ENCODE assay signal across 18 cellular contexts in genomic region chr2:178238750-178239149, GRCh38. TPM values are rescaled to one million over a fixed set of nuclear protein-coding genes. Genes with fewer than 3 reads are reported as not detected.
DNase-seq lines count a peak whose midpoint lies in the region; ATAC-seq and TF ChIP-seq lines count a peak whose summit lies in the region.
"Had no signal": no experiment of that assay in that cellular context is flagged by ENCODE, and none has a peak within 500 bp of the region (broad histone marks: within the 10 kb centered on the region; RNA-seq: fewer than 3 reads in every experiment).

No MANE protein-coding gene starts in this region.

- WGBS in right lobe of liver (ENCODE audit: insufficient coverage, low coverage, low lambda C conversion rate, missing lambda C conversion rate): 17% methylated on average over 2 of the region's 2 CpGs

- H3K4me3 Mint-ChIP-seq in MCF 10A (ENCODE audit: unreplicated experiment) (no peak overlapping the region), CD14-positive monocyte (no peak overlapping the region)
- no peak overlapping the region for H3K4me3 Mint-ChIP-seq in activated T-cell treated with anti-CD3 and anti-CD28 coated beads, Interleukin-2, amount 50 U/mL, for 72 hours
- H3K4me3 Mint-ChIP-seq: B cell; CD4-positive, CD25-positive, alpha-beta regulatory T cell; CD8-positive, alpha-beta memory T cell had no signal

- no TSS peak for BruUV-seq in MCF 10A (replicated peaks; lab: Mats Ljungman, UMichigan)

- H3K4me1 Mint-ChIP-seq in MCF 10A (ENCODE audit: insufficient read depth, unreplicated experiment) (peaks cover 53% of the 10 kb centered on the region), CD14-positive monocyte (no peaks in the 10 kb centered on the region)
- H3K4me1 Mint-ChIP-seq in activated T-cell treated with anti-CD3 and anti-CD28 coated beads, Interleukin-2, amount 50 U/mL, for 72 hours (ENCODE audit: low read depth): no peaks in the 10 kb centered on the region
- H3K4me1 Mint-ChIP-seq: B cell; CD4-positive, CD25-positive, alpha-beta regulatory T cell; CD8-positive, alpha-beta memory T cell had no signal

- H3K27ac Mint-ChIP-seq in MCF 10A (ENCODE audit: low read depth, unreplicated experiment) (peak overlapping the region; percentile 85), CD14-positive monocyte (no peak overlapping the region)
- H3K27ac Mint-ChIP-seq in activated T-cell treated with anti-CD3 and anti-CD28 coated beads, Interleukin-2, amount 50 U/mL, for 72 hours: no peak overlapping the region
- H3K27ac Mint-ChIP-seq: B cell; CD4-positive, CD25-positive, alpha-beta regulatory T cell; CD8-positive, alpha-beta memory T cell had no signal

- H3K27me3 Mint-ChIP-seq in MCF 10A (ENCODE audit: insufficient read depth, unreplicated experiment) (no peaks in the 10 kb centered on the region), CD14-positive monocyte (ENCODE audit: low read depth in 3 of 3) (peaks cover 0 to 2% (median 2%) of the 10 kb centered on the region in 3 donors)
- peaks cover 9% of the 10 kb centered on the region for H3K27me3 Mint-ChIP-seq in activated T-cell treated with anti-CD3 and anti-CD28 coated beads, Interleukin-2, amount 50 U/mL, for 72 hours (ENCODE audit: low read depth)

- POLR2A ChIA-PET in MCF 10A (lab: Yijun Ruan, JAX): interaction anchor here (0.7 kb wide), 1 partner anchor 43 kb away, joined by 4 read pairs; no protein-coding TSS in a partner anchor

- TF ChIP-seq POLR2A in breast epithelium (IDR thresholded peaks at IDR 0.05) (no peak), right lobe of liver (IDR thresholded peaks at IDR 0.05) (no peak)

- H3K36me3 Mint-ChIP-seq in MCF 10A (ENCODE audit: insufficient read depth, unreplicated experiment) (peaks cover 10% of the 10 kb centered on the region), CD14-positive monocyte (no peaks in the 10 kb centered on the region)
- H3K36me3 Mint-ChIP-seq in activated T-cell treated with anti-CD3 and anti-CD28 coated beads, Interleukin-2, amount 50 U/mL, for 72 hours (ENCODE audit: insufficient read depth in 2 of 2): no peaks in the 10 kb centered on the region
- H3K36me3 Mint-ChIP-seq: CD4-positive, CD25-positive, alpha-beta regulatory T cell; CD8-positive, alpha-beta memory T cell had no signal

- H3K27ac ChIP-seq in breast epithelium (no peak overlapping the region), RWPE2 (ENCODE audit: poor library complexity, severe bottlenecking) (peak overlapping the region; percentile 39), right lobe of liver (no peak overlapping the region)
- H3K27ac ChIP-seq: 22Rv1; BLaER1 treated with 17β-estradiol and CSF1 and Interleukin-3, amounts not matched to agents 10 nM and 100 nM had no signal

- H3K36me3 ChIP-seq in breast epithelium (no peaks in the 10 kb centered on the region), RWPE2 (ENCODE audit: low read depth) (no peaks in the 10 kb centered on the region), right lobe of liver (no peaks in the 10 kb centered on the region)
- H3K36me3 ChIP-seq: BLaER1 treated with 17β-estradiol and CSF1 and Interleukin-3, amounts not matched to agents 10 nM and 100 nM had no signal

- DNase-seq in MCF 10A (ENCODE audit: unreplicated experiment) (no peak), breast epithelium (ENCODE audit: low spot score in 2 of 2) (no peak), RWPE2 (ENCODE audit: low spot score) (no peak), right lobe of liver (no peak), CD14-positive monocyte (ENCODE audit: low spot score) (no peak)
- DNase-seq in activated T-cell treated with anti-CD3 and anti-CD28 coated beads, Interleukin-2, amount 50 U/mL, for 72 hours: no peak
- no peak for DNase-seq in stimulated activated CD4-positive, alpha-beta T cell treated with anti-CD3 and anti-CD28 coated beads, Interleukin-15, amount 100 ng/mL, for 24 hours
- DNase-seq: CD4-positive, CD25-positive, alpha-beta regulatory T cell; CD8-positive, alpha-beta memory T cell; COR-L47; DMS 273 treated with DMSO at 0.1 percent for 48 hours; DMS53; DND-41 had no signal

- H3K4me1 ChIP-seq in breast epithelium (no peaks in the 10 kb centered on the region), RWPE2 (ENCODE audit: insufficient read depth, poor library complexity, severe bottlenecking) (peaks cover 40% of the 10 kb centered on the region), right lobe of liver (peaks cover 0 to 15% (median 0%) of the 10 kb centered on the region in 4 donors)

- ATAC-seq in RWPE2 (ENCODE audit: low read depth) (no peak), right lobe of liver (peak; percentile 45 to 72 (median 62))
- no peak for ATAC-seq in activated T-cell treated with anti-CD3 and anti-CD28 coated beads, Interleukin-2, amount 50 U/mL, for 72 hours (replicated peaks in 1 of 2)
- ATAC-seq: GM12878 had no signal

- intact Hi-C loops in MCF 10A (cut with micrococcal nuclease): no loop called here
- intact Hi-C loops in breast epithelium (cut with DNase I; ENCODE audit: low total_unique reads): no loop called here
- intact Hi-C loops in right lobe of liver (cut with DNase I): no loop called here
- intact Hi-C loops in CD14-positive monocyte (cut with micrococcal nuclease): no loop called here

- H3K27me3 ChIP-seq in breast epithelium: no peaks in the 10 kb centered on the region
- no peaks in the 10 kb centered on the region for H3K27me3 ChIP-seq in RWPE2 (ENCODE audit: insufficient read depth, poor library complexity, severe bottlenecking)
- no peaks in the 10 kb centered on the region for H3K27me3 ChIP-seq in right lobe of liver
- H3K27me3 ChIP-seq: BLaER1 treated with 17β-estradiol and CSF1 and Interleukin-3, amounts not matched to agents 10 nM and 100 nM had no signal

- no peak for TF ChIP-seq CTCF in MCF 10A (IDR thresholded peaks at IDR 0.05; ENCODE audit: unreplicated experiment)
- TF ChIP-seq CTCF in breast epithelium (IDR thresholded peaks at IDR 0.05): no peak
- TF ChIP-seq CTCF in RWPE2 (IDR thresholded peaks at IDR 0.05; ENCODE audit: poor library complexity, severe bottlenecking): no peak
- TF ChIP-seq CTCF in right lobe of liver (IDR thresholded peaks at IDR 0.05): no peak
- TF ChIP-seq CTCF in CD14-positive monocyte (IDR thresholded peaks at IDR 0.05): no peak

- H3K4me3 ChIP-seq in breast epithelium (no peak overlapping the region), RWPE2 (ENCODE audit: severe bottlenecking) (no peak overlapping the region), right lobe of liver (no peak overlapping the region)
- H3K4me3 ChIP-seq: BLaER1 treated with 17β-estradiol and CSF1 and Interleukin-3, amounts not matched to agents 10 nM and 100 nM; GM12878; K562 had no signal

- H3K9me3 ChIP-seq in breast epithelium (no peaks in the 10 kb centered on the region), RWPE2 (ENCODE audit: severe bottlenecking) (no peaks in the 10 kb centered on the region), right lobe of liver (no peaks in the 10 kb centered on the region)
- H3K9me3 ChIP-seq: BLaER1 treated with 17β-estradiol and CSF1 and Interleukin-3, amounts not matched to agents 10 nM and 100 nM had no signal

- H3K9me3 Mint-ChIP-seq in MCF 10A (ENCODE audit: unreplicated experiment) (no peaks in the 10 kb centered on the region), CD14-positive monocyte (no peaks in the 10 kb centered on the region)
- no peaks in the 10 kb centered on the region for H3K9me3 Mint-ChIP-seq in activated T-cell treated with anti-CD3 and anti-CD28 coated beads, Interleukin-2, amount 50 U/mL, for 72 hours
- H3K9me3 Mint-ChIP-seq: CD8-positive, alpha-beta memory T cell had no signal

- CTCF ChIA-PET in MCF 10A (lab: Yijun Ruan, JAX): no interaction called here

RNA-seq across cellular contexts. Expression of gene OSBPL6, which starts 44.4 kb away (rescaled TPM):
- total RNA-seq in MCF 10A (2022): 26.2 and 43.1 TPM in 2 replicates
- total RNA-seq in breast epithelium: 1 to 10 TPM; 1.3 to 4.8 (median 1.8) TPM
- total RNA-seq in right lobe of liver: 1 to 10 TPM; 2.4 to 4.1 (median 3.1) TPM
- not detected for polyA plus RNA-seq in CD14-positive monocyte
- total RNA-seq in activated T-cell treated with anti-CD3 and anti-CD28 coated beads, Interleukin-2, amount 50 U/mL, for 72 hours: 1 to 10 TPM; 5.5 to 6.1 TPM
- total RNA-seq: B cell; CD4-positive, CD25-positive, alpha-beta regulatory T cell had no signal

Comparison
In these comparisons a context has a peak if more than half of its experiments do, and no peak if none do; other contexts are left out.
1. ATAC-seq: peak in right lobe of liver (4 of 4); none in RWPE2 (single experiment) and activated T-cell treated with anti-CD3 and anti-CD28 coated beads, Interleukin-2, amount 50 U/mL, for 72 hours (0 of 2).